Comparison of ENCODE assay signal across 22 cellular contexts in the genomic region with DNA sequence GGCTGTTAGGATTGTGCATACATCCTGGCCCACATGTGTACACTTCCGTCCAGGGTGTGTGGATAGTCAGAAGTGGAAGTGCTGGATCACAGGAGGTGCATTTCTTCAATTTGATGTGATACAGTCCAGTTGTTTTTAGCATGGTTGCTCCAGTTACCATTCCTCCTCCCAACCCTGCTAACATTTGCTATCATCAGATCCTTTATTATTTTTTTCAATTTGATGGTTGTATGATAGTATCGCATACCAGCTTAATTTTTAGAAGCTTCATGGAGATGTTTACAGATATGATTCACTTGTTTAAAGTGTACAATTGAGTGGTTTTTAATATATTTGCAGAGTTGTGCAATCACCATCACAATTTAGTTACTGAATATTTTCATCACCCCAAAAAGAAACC.
DNase-seq lines count a peak whose midpoint lies in the region; ATAC-seq, FAIRE-seq and TF ChIP-seq lines count a peak whose summit lies in the region.
"Had no signal": no experiment of that assay in that cellular context is flagged by ENCODE, and none has a peak within 500 bp of the region (broad histone marks: within the 10 kb centered on the region; RNA-seq: fewer than 3 reads in every experiment).

No MANE protein-coding gene starts in this region.

- H3K9me3 ChIP-seq in HepG2 (ENCODE audit: low read length) (no peaks in the 10 kb centered on the region), right lobe of liver (no peaks in the 10 kb centered on the region), small intestine (ENCODE audit: control insufficient read depth, low read depth) (no peaks in the 10 kb centered on the region)
- H3K9me3 ChIP-seq: SJSA1 had no signal

- CTCF ChIA-PET in HepG2 (lab: Yijun Ruan, JAX; ENCODE audit: low intra/inter-chr PET ratio, low total read pairs) (no interaction called here), T-cell (lab: Charles Lee) (interaction anchor here in 1 of 2 donors (0.5 kb wide), 1 partner anchor 296 kb away, joined by 7 read pairs; no protein-coding TSS in a partner anchor)

- no peak for TF ChIP-seq EP300 in HepG2 (IDR thresholded peaks at IDR 0.05; ENCODE audit: low read depth in 2 of 2, low read length in 2 of 2)
- TF ChIP-seq EP300 in HepG2 (CRISPR knock-in tag; IDR thresholded peaks at IDR 0.05; ENCODE audit: borderline replicate concordance) = no peak

- no peak overlapping the region for H3K4me3 Mint-ChIP-seq in memory B cell
- H3K4me3 Mint-ChIP-seq in T-cell = no peak overlapping the region
- H3K4me3 Mint-ChIP-seq: CD8-positive, alpha-beta memory T cell had no signal

- peaks cover 45% of the 10 kb centered on the region for H3K36me3 Mint-ChIP-seq in memory B cell
- peaks cover 66% of the 10 kb centered on the region for H3K36me3 Mint-ChIP-seq in T-cell

- FAIRE-seq in HepG2 (lab: Jason Lieb, UNC) = no peak
- no peak for FAIRE-seq in small intestine (lab: Jason Lieb, UNC)
- FAIRE-seq: G401.6, GM12892 had no signal

- 96% methylated on average over 2 of the region's 2 CpGs for WGBS in HepG2 (ENCODE audit: low lambda C conversion rate)
- 89% methylated on average over 2 of the region's 2 CpGs for WGBS in right lobe of liver (ENCODE audit: insufficient coverage, low coverage, low lambda C conversion rate, missing lambda C conversion rate)
- WGBS in small intestine, 3 donors = 87 to 96% (median 87%) methylated on average over 2 of the region's 2 CpGs

- POLR2A ChIA-PET in HepG2 (lab: Yijun Ruan, JAX) (no interaction called here), T-cell (lab: Charles Lee) (no interaction called here)

- H3K79me2 ChIP-seq in HepG2 (ENCODE audit: insufficient read depth, low read length) = no peaks in the 10 kb centered on the region

- no peak for TF ChIP-seq POLR2A in HepG2 (IDR thresholded peaks at IDR 0.05; ENCODE audit: insufficient read depth in 1 of 2, low read depth in 2 of 2, low read length in 2 of 2)
- TF ChIP-seq POLR2A in right lobe of liver (IDR thresholded peaks at IDR 0.05) = no peak

- H3K4me2 ChIP-seq in HepG2 (ENCODE audit: low read depth, low read length) = no peak overlapping the region

- no peak overlapping the region for H3K9ac ChIP-seq in HepG2 (ENCODE audit: insufficient read depth, low read depth, low read length)

- H3K9me3 Mint-ChIP-seq in memory B cell = no peaks in the 10 kb centered on the region
- no peaks in the 10 kb centered on the region for H3K9me3 Mint-ChIP-seq in T-cell
- H3K9me3 Mint-ChIP-seq: CD8-positive, alpha-beta memory T cell had no signal

- H3K27me3 ChIP-seq in HepG2 (ENCODE audit: control insufficient read depth in 1 of 2, insufficient read depth in 2 of 2, low read length in 2 of 2) (no peaks in the 10 kb centered on the region; a peak in 1 of 5 replicates), right lobe of liver (no peaks in the 10 kb centered on the region), small intestine (ENCODE audit: control insufficient read depth in 2 of 2, insufficient read depth in 2 of 2, low read length in 2 of 2) (no peaks in the 10 kb centered on the region)
- H3K27me3 ChIP-seq: SJSA1 had no signal

- TF ChIP-seq CTCF in HepG2 (CRISPR knock-in tag; IDR thresholded peaks at IDR 0.05) = no peak
- TF ChIP-seq CTCF in right lobe of liver (IDR thresholded peaks at IDR 0.05) = no peak

- H4K20me1 ChIP-seq in HepG2 (ENCODE audit: insufficient read depth, low read length) = no peaks in the 10 kb centered on the region

- H3K27me3 Mint-ChIP-seq in memory B cell (no peaks in the 10 kb centered on the region), T-cell (no peaks in the 10 kb centered on the region)
- H3K27me3 Mint-ChIP-seq: CD8-positive, alpha-beta memory T cell had no signal

- H3K27ac Mint-ChIP-seq in memory B cell (peak overlapping the region; percentile 55), T-cell (no peak overlapping the region)

- H3K4me1 ChIP-seq in HepG2 (ENCODE audit: insufficient read depth, low read length) = no peaks in the 10 kb centered on the region
- peaks cover 0 to 4% (median 0%) of the 10 kb centered on the region in 4 donors for H3K4me1 ChIP-seq in right lobe of liver
- no peaks in the 10 kb centered on the region for H3K4me1 ChIP-seq in small intestine (ENCODE audit: control insufficient read depth in 2 of 2, insufficient read depth in 1 of 2, low read depth in 1 of 2, low read length in 1 of 2)
- H3K4me1 ChIP-seq: SJSA1 had no signal

- no peak for DNase-seq in HepG2 (ENCODE audit: low spot score)
- DNase-seq in right lobe of liver = no peak
- peak; percentile 35 for DNase-seq in amniotic epithelial cell (ENCODE audit: low read depth)
- DNase-seq in memory B cell (ENCODE audit: low spot score in 2 of 2) = no peak
- no peak for DNase-seq in small intestine
- no peak for DNase-seq in T-cell
- DNase-seq: 8988T; AML-193; C1 segment of cervical spinal cord; CD8-positive, alpha-beta memory T cell; KG1; NCI-H1092 treated with DMSO at 0.1 percent for 48 hours; NCI-H2081; NCI-H2171; NCI-H345; NCI-H526; OCI-M1 had no signal

- H3K27ac ChIP-seq in HepG2 (ENCODE audit: extremely low read length, insufficient read depth, low read length) (no peak overlapping the region), right lobe of liver (no peak overlapping the region), small intestine (ENCODE audit: low read depth in 1 of 2, low read length in 1 of 2) (no peak overlapping the region)
- H3K27ac ChIP-seq: SJSA1 had no signal

- H3K4me3 ChIP-seq in HepG2 (replicated peaks in 1 of 3; ENCODE audit: insufficient read depth in 1 of 3, low read depth in 2 of 3, low read length in 3 of 3) (no peak overlapping the region), right lobe of liver (no peak overlapping the region), small intestine (ENCODE audit: low read depth in 1 of 2, low read length in 2 of 2) (no peak overlapping the region)
- H3K4me3 ChIP-seq: SJSA1 had no signal

- H2AFZ ChIP-seq in HepG2 (ENCODE audit: low read length) = no peak overlapping the region

- in situ Hi-C loops in HepG2 (cut with HindIII; ENCODE audit: extremely low pct_ligation_motif_present, low pct_unique_long_range_greater_than_20kb) = no loop called here

- intact Hi-C loops in HepG2 (cut with micrococcal nuclease; ENCODE audit: unreplicated experiment) (no loop called here), right lobe of liver (cut with DNase I) (no loop called here)

- H3K36me3 ChIP-seq in HepG2 (replicated peaks in 1 of 2; ENCODE audit: control insufficient read depth in 1 of 2, insufficient read depth in 2 of 2, low read length in 2 of 2) = peaks cover 1 to 17% of the 10 kb centered on the region in 2 experiments; a peak in 3 of 5 replicates
- no peaks in the 10 kb centered on the region for H3K36me3 ChIP-seq in right lobe of liver
- peaks cover 0 to 3% of the 10 kb centered on the region in 2 donors for H3K36me3 ChIP-seq in small intestine (ENCODE audit: control insufficient read depth in 2 of 2, insufficient read depth in 2 of 2, low read length in 2 of 2)
- H3K36me3 ChIP-seq: SJSA1 had no signal

- peaks cover 12% of the 10 kb centered on the region for H3K4me1 Mint-ChIP-seq in memory B cell
- no peaks in the 10 kb centered on the region for H3K4me1 Mint-ChIP-seq in T-cell
- H3K4me1 Mint-ChIP-seq: CD8-positive, alpha-beta memory T cell had no signal

- no TSS peak for BruUV-seq in HepG2 (replicated peaks; lab: Mats Ljungman, UMichigan)

- no peak for TF ChIP-seq RAD21 in HepG2 (CRISPR knock-in tag; IDR thresholded peaks at IDR 0.05)

- ATAC-seq in HepG2 (no peak), right lobe of liver (no peak), memory B cell (ENCODE audit: low read depth) (no peak), HG02623 (IDR thresholded peaks at IDR 0.05; ENCODE audit: unreplicated experiment) (no peak), T-cell (replicated peaks in 1 of 4) (no peak)
- ATAC-seq: Right ventricle myocardium inferior had no signal

TF ChIP-seq in HepG2, 621 proteins besides CTCF, POLR2A, EP300 and RAD21:
- TF ChIP-seq EED (CRISPR knock-in tag; IDR thresholded peaks at IDR 0.05) (no peak), CEBPB (IDR thresholded peaks at IDR 0.05; ENCODE audit: borderline replicate concordance, low read depth, low read length) (peak; percentile 29; the same call in 1 of the 2 replicates)
